21 cellular contexts compared by ENCODE assay signal in genomic region chrX:38796926-38797325, GRCh38.
"Had no signal": no experiment of that assay in that cellular context is flagged by ENCODE, and none has a peak within 500 bp of the region (broad histone marks: within the 10 kb centered on the region; RNA-seq: fewer than 3 reads in every experiment).

No MANE protein-coding gene starts in this region.

- H3K9me3 ChIP-seq: esophagus squamous epithelium, left ventricle myocardium inferior, mucosa of descending colon, sigmoid colon, thoracic aorta, upper lobe of right lung had no signal

- H3K4me1 ChIP-seq: left ventricle myocardium inferior, parathyroid adenoma, upper lobe of right lung had no signal

- H3K4me3 Mint-ChIP-seq: activated CD4-positive, alpha-beta memory T cell treated with anti-CD3 and anti-CD28 coated beads for 36 hours; activated CD4-positive, alpha-beta T cell treated with anti-CD3 and anti-CD28 coated beads for 36 hours; activated naive CD4-positive, alpha-beta T cell treated with anti-CD3 and anti-CD28 coated beads, Interleukin-2, amount 50 U/mL, for 24 hours; activated T-cell treated with anti-CD3 and anti-CD28 coated beads, Interleukin-2, amount 50 U/mL, for 24 hours; memory B cell; naive thymus-derived CD4-positive, alpha-beta T cell had no signal

- H3K27me3 Mint-ChIP-seq: activated CD4-positive, alpha-beta memory T cell treated with anti-CD3 and anti-CD28 coated beads for 36 hours; activated CD4-positive, alpha-beta T cell treated with anti-CD3 and anti-CD28 coated beads for 36 hours; activated naive CD4-positive, alpha-beta T cell treated with anti-CD3 and anti-CD28 coated beads, Interleukin-2, amount 50 U/mL, for 24 hours had no signal

- H3K9me3 Mint-ChIP-seq: activated CD4-positive, alpha-beta memory T cell treated with anti-CD3 and anti-CD28 coated beads for 36 hours; activated naive CD4-positive, alpha-beta T cell treated with anti-CD3 and anti-CD28 coated beads, Interleukin-2, amount 50 U/mL, for 24 hours; activated T-cell treated with anti-CD3 and anti-CD28 coated beads, Interleukin-2, amount 50 U/mL, for 24 hours; memory B cell; naive thymus-derived CD4-positive, alpha-beta T cell had no signal

- H3K36me3 Mint-ChIP-seq: activated naive CD4-positive, alpha-beta T cell treated with anti-CD3 and anti-CD28 coated beads, Interleukin-2, amount 50 U/mL, for 24 hours; memory B cell; naive thymus-derived CD4-positive, alpha-beta T cell had no signal

- H3K4me3 ChIP-seq: cardiac muscle cell, coronary artery, esophagus squamous epithelium, left ventricle myocardium inferior, mucosa of descending colon, sigmoid colon, thoracic aorta, upper lobe of right lung had no signal

- DNase-seq: activated CD4-positive, alpha-beta memory T cell treated with anti-CD3 and anti-CD28 coated beads for 36 hours; activated CD4-positive, alpha-beta T cell treated with anti-CD3 and anti-CD28 coated beads for 36 hours; activated effector memory CD4-positive, alpha-beta T cell treated with Interleukin-2 at 50 U/mL for 16 hours; activated T-cell treated with anti-CD3 and anti-CD28 coated beads, Interleukin-2, amount 50 U/mL, for 24 hours; anterior cingulate cortex; effector CD4-positive, alpha-beta T cell; esophagus squamous epithelium; kidney; left ventricle myocardium inferior; mucosa of descending colon; naive thymus-derived CD4-positive, alpha-beta T cell; sigmoid colon; stimulated activated CD4-positive, alpha-beta T cell treated with anti-CD3 and anti-CD28 coated beads, Interleukin-1b, Interleukin-23, amount 100 ng/mL, for 48 hours; T-helper 2 cell; upper lobe of right lung had no signal

- ATAC-seq: activated CD4-positive, alpha-beta T cell treated with anti-CD3 and anti-CD28 coated beads for 36 hours; mucosa of descending colon; naive thymus-derived CD4-positive, alpha-beta T cell; upper lobe of right lung had no signal

- H3K27ac Mint-ChIP-seq: activated CD4-positive, alpha-beta memory T cell treated with anti-CD3 and anti-CD28 coated beads for 36 hours; activated CD4-positive, alpha-beta T cell treated with anti-CD3 and anti-CD28 coated beads for 36 hours; activated naive CD4-positive, alpha-beta T cell treated with anti-CD3 and anti-CD28 coated beads, Interleukin-2, amount 50 U/mL, for 24 hours; activated T-cell treated with anti-CD3 and anti-CD28 coated beads, Interleukin-2, amount 50 U/mL, for 24 hours; memory B cell; naive thymus-derived CD4-positive, alpha-beta T cell had no signal

- H3K36me3 ChIP-seq: cardiac muscle cell, esophagus squamous epithelium, left ventricle myocardium inferior, sigmoid colon, thoracic aorta, upper lobe of right lung had no signal

- H3K27me3 ChIP-seq: cardiac muscle cell, esophagus squamous epithelium, sigmoid colon, upper lobe of right lung had no signal
